Comparison of ENCODE assay signal across 10 cellular contexts in genomic region chr16:65120811-65121721, GRCh38. TPM values are rescaled to one million over a fixed set of nuclear protein-coding genes. Genes with fewer than 3 reads are reported as not detected.
A peak's percentile ranks its signal among the peaks of the same experiment; 100 is the strongest.
DNase-seq lines count a peak whose midpoint lies in the region; ATAC-seq and TF ChIP-seq lines count a peak whose summit lies in the region.
"Had no signal": no experiment of that assay in that cellular context is flagged by ENCODE, and none has a peak within 500 bp of the region (broad histone marks: within the 10 kb centered on the region; RNA-seq: fewer than 3 reads in every experiment).

No MANE protein-coding gene starts in this region.

- no peaks in the 10 kb centered on the region for H3K36me3 ChIP-seq in HUES64 (ENCODE audit: insufficient read depth, low read length)
- no peaks in the 10 kb centered on the region for H3K36me3 ChIP-seq in duodenal mucosa (ENCODE audit: control insufficient read depth in 1 of 2, insufficient read depth in 2 of 2, low read length in 2 of 2)
- H3K36me3 ChIP-seq in lung (ENCODE audit: control insufficient read depth in 2 of 2, insufficient read depth in 2 of 2, low read length in 2 of 2): no peaks in the 10 kb centered on the region

- H3K9me3 ChIP-seq in HUES64 (ENCODE audit: insufficient read depth, low read depth, low read length): no peaks in the 10 kb centered on the region
- H3K9me3 ChIP-seq in duodenal mucosa (ENCODE audit: control insufficient read depth in 1 of 2, low read length in 2 of 2): no peaks in the 10 kb centered on the region
- H3K9me3 ChIP-seq in lung (ENCODE audit: control insufficient read depth in 2 of 2, insufficient read depth in 1 of 2, low read length in 1 of 2): peaks cover 0 to 1% of the 10 kb centered on the region in 2 donors

- under 1% methylated on average over 69 of the region's 70 CpGs for WGBS in HUES64
- 0 to 2% methylated on average over 67 to 70 of the region's 70 CpGs for WGBS in lung, 2 donors

- peak overlapping the region; percentile 73 for H3K4me3 ChIP-seq in HUES64 (ENCODE audit: low read length)
- peak overlapping the region; percentile 50 to 61 for H3K4me3 ChIP-seq in duodenal mucosa (ENCODE audit: low read depth in 1 of 2, low read length in 2 of 2)
- H3K4me3 ChIP-seq in lung: peak overlapping the region; percentile 56

- TF ChIP-seq CTCF in lung (IDR thresholded peaks at IDR 0.05; ENCODE audit: control extremely low read depth, extremely low read depth): no peak

- ATAC-seq in lung (ENCODE audit: insufficient read depth, low FRiP score) (no peak), GM18519 (IDR thresholded peaks at IDR 0.05; ENCODE audit: low FRiP score, unreplicated experiment) (no peak), esophagus mucosa (no peak), GM19463 (IDR thresholded peaks at IDR 0.05; ENCODE audit: unreplicated experiment) (no peak)

- H3K27me3 ChIP-seq in HUES64 (ENCODE audit: insufficient read depth, low read length) (peaks cover 73% of the 10 kb centered on the region), duodenal mucosa (ENCODE audit: control insufficient read depth in 1 of 2, insufficient read depth in 2 of 2, low read length in 2 of 2) (peaks cover 11% of the 10 kb centered on the region in 2 donors), lung (ENCODE audit: control insufficient read depth, insufficient read depth) (peaks cover 5% of the 10 kb centered on the region)

- H3K27ac ChIP-seq in HUES64 (ENCODE audit: low read depth, low read length): no peak overlapping the region
- peak overlapping the region; percentile 20 for H3K27ac ChIP-seq in duodenal mucosa (ENCODE audit: low read depth, low read length)
- peak overlapping the region; percentile 18 to 81 for H3K27ac ChIP-seq in lung (ENCODE audit: low read depth in 1 of 2, low read length in 1 of 2)
- peak overlapping the region; percentile 36 for H3K27ac ChIP-seq in temporal lobe (ENCODE audit: low read depth, low read length)

- H3K9ac ChIP-seq in HUES64 (ENCODE audit: low read depth, low read length) (peak overlapping the region; percentile 69), duodenal mucosa (ENCODE audit: low read depth in 1 of 2, low read length in 2 of 2) (peak overlapping the region in 1 of 2 donors; percentile 39)

- peaks cover 29% of the 10 kb centered on the region for H3K4me1 ChIP-seq in HUES64 (ENCODE audit: insufficient read depth, low read length)
- peaks cover 0 to 4% of the 10 kb centered on the region in 2 donors for H3K4me1 ChIP-seq in duodenal mucosa (ENCODE audit: control insufficient read depth in 1 of 2, insufficient read depth in 2 of 2, low read length in 2 of 2)
- H3K4me1 ChIP-seq in lung (ENCODE audit: control insufficient read depth in 2 of 2, insufficient read depth in 2 of 2, low read length in 2 of 2): peaks cover 0 to 3% of the 10 kb centered on the region in 2 donors

- DNase-seq in lung (ENCODE audit: low spot score) (no peak), epidermal melanocyte (ENCODE audit: insufficient read length, low spot score) (no peak)
- DNase-seq: activated T-cell treated with anti-CD3 and anti-CD28 coated beads for 4 hours, NCI-H2081 treated with DMSO at 0.1 percent for 48 hours had no signal

RNA-seq across cellular contexts. Expression of gene CDH11, which starts 0.8 kb away (rescaled TPM):
- 21.9 TPM for polyA plus RNA-seq in HUES64 (2013, experiment 1 of 2)
- 22.3 TPM for polyA plus RNA-seq in HUES64 (2013, experiment 2 of 2)
- total RNA-seq in lung (100 to 1,000 TPM; 157 to 236 TPM), temporal lobe (149 TPM), esophagus mucosa (3.8 TPM)
- 10 to 100 TPM in 1 of 2 donors, 1 to 10 TPM in 1; 7.1 to 32.7 TPM for polyA plus RNA-seq in lung

Comparison
In these comparisons a context has a peak if more than half of its experiments do, and no peak if none do; other contexts are left out.
1. RNA of gene CDH11, which starts 0.8 kb away (total RNA-seq): 157 to 236 TPM in lung and 149 TPM in temporal lobe (single experiment); 3.8 TPM in esophagus mucosa (single experiment); every median in the first group is over 10 times any median in the second.
2. Peak in every context shown above with its lines, with median percentiles within 50 percentile points of each other: H3K4me3 ChIP-seq.